Comparison of ENCODE assay signal across 1 cellular context in the genomic region with DNA sequence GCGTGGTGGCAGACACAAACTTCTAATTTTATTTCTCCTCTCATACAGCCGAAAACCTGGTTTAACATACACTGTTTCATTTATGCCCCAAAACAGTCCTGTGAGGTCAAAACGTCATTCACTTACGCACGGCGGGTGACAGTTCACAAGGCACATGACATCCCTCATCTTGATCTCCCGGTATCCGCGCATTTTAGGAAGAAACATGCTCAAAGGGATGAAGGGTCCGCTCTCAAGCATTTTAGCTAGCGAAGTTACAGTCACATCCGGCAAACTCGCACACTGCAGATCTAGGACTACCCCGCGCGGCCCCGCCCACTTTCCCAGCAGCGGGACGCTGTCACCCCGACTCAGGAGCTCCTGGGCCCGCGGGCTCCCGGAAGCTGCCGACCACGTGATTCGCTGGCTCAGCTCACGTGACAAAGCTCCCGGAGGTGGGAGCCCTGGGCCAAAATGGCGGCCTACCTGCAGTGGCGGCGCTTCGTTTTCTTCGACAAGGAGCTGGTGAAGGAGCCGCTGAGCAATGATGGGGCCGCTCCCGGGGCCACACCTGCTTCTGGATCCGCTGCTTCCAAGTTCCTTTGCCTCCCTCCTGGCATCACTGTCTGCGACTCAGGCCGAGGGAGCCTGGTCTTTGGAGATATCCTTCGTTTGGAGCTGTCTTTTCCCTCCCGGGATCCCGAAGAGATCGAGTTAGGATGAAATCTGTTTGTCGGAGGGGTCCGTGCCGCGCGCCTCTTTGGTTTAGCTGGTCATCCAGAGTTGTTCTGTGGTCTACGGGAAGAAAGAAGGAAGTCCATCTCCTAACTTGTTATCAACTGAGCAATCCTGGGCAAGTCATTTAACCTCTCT.
TF ChIP-seq lines count a peak whose summit lies in the region.

A gene (plus strand): TSS at position 448 of the 852 bp plus-strand sequence. CDS start 6 bp downstream, at position 454.

TF ChIP-seq in HepG2, 621 proteins besides CTCF, POLR2A, EP300 and RAD21 (continued from another document and continues in another):
- TF ChIP-seq ZNF10 (CRISPR knock-in tag; IDR thresholded peaks at IDR 0.05; ENCODE audit: borderline replicate concordance, low read depth): no peak
- TF ChIP-seq ZNF598 (CRISPR knock-in tag; IDR thresholded peaks at IDR 0.05; ENCODE audit: borderline replicate concordance): no peak
- TF ChIP-seq, protein P1, sequence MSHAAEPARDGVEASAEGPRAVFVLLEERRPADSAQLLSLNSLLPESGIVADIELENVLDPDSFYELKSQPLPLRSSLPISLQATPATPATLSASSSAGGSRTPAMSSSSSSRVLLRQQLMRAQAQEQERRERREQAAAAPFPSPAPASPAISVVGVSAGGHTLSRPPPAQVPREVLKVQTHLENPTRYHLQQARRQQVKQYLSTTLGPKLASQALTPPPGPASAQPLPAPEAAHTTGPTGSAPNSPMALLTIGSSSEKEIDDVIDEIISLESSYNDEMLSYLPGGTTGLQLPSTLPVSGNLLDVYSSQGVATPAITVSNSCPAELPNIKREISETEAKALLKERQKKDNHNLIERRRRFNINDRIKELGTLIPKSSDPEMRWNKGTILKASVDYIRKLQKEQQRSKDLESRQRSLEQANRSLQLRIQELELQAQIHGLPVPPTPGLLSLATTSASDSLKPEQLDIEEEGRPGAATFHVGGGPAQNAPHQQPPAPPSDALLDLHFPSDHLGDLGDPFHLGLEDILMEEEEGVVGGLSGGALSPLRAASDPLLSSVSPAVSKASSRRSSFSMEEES (CRISPR knock-in tag; IDR thresholded peaks at IDR 0.05): peak; percentile 95
- TF ChIP-seq, protein P2, sequence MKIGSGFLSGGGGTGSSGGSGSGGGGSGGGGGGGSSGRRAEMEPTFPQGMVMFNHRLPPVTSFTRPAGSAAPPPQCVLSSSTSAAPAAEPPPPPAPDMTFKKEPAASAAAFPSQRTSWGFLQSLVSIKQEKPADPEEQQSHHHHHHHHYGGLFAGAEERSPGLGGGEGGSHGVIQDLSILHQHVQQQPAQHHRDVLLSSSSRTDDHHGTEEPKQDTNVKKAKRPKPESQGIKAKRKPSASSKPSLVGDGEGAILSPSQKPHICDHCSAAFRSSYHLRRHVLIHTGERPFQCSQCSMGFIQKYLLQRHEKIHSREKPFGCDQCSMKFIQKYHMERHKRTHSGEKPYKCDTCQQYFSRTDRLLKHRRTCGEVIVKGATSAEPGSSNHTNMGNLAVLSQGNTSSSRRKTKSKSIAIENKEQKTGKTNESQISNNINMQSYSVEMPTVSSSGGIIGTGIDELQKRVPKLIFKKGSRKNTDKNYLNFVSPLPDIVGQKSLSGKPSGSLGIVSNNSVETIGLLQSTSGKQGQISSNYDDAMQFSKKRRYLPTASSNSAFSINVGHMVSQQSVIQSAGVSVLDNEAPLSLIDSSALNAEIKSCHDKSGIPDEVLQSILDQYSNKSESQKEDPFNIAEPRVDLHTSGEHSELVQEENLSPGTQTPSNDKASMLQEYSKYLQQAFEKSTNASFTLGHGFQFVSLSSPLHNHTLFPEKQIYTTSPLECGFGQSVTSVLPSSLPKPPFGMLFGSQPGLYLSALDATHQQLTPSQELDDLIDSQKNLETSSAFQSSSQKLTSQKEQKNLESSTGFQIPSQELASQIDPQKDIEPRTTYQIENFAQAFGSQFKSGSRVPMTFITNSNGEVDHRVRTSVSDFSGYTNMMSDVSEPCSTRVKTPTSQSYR (CRISPR knock-in tag; IDR thresholded peaks at IDR 0.05; ENCODE audit: borderline replicate concordance): 0 out of 2 replicates have a peak, but pooled peaks have one; percentile 29
- TF ChIP-seq, protein P3, sequence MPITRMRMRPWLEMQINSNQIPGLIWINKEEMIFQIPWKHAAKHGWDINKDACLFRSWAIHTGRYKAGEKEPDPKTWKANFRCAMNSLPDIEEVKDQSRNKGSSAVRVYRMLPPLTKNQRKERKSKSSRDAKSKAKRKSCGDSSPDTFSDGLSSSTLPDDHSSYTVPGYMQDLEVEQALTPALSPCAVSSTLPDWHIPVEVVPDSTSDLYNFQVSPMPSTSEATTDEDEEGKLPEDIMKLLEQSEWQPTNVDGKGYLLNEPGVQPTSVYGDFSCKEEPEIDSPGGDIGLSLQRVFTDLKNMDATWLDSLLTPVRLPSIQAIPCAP (CRISPR knock-in tag; IDR thresholded peaks at IDR 0.05; ENCODE audit: low read depth): no peak
- no peak for TF ChIP-seq HMG20A (CRISPR knock-in tag; IDR thresholded peaks at IDR 0.05; ENCODE audit: borderline replicate concordance)
- peak; percentile 70 for TF ChIP-seq NFYB (CRISPR knock-in tag; IDR thresholded peaks at IDR 0.05)
- TF ChIP-seq RBM39 (IDR thresholded peaks at IDR 0.05; ENCODE audit: low read depth, low read length, poor library complexity, severe bottlenecking): no peak
- TF ChIP-seq, protein P4, sequence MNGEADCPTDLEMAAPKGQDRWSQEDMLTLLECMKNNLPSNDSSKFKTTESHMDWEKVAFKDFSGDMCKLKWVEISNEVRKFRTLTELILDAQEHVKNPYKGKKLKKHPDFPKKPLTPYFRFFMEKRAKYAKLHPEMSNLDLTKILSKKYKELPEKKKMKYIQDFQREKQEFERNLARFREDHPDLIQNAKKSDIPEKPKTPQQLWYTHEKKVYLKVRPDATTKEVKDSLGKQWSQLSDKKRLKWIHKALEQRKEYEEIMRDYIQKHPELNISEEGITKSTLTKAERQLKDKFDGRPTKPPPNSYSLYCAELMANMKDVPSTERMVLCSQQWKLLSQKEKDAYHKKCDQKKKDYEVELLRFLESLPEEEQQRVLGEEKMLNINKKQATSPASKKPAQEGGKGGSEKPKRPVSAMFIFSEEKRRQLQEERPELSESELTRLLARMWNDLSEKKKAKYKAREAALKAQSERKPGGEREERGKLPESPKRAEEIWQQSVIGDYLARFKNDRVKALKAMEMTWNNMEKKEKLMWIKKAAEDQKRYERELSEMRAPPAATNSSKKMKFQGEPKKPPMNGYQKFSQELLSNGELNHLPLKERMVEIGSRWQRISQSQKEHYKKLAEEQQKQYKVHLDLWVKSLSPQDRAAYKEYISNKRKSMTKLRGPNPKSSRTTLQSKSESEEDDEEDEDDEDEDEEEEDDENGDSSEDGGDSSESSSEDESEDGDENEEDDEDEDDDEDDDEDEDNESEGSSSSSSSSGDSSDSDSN (CRISPR knock-in tag; IDR thresholded peaks at IDR 0.05): peak; percentile 40; the same call in 1 of the 2 replicates
- no peak for TF ChIP-seq IKZF4 (CRISPR knock-in tag; IDR thresholded peaks at IDR 0.05; ENCODE audit: borderline replicate concordance, low read depth, not compliant biosample characterization)
- TF ChIP-seq, protein P5, sequence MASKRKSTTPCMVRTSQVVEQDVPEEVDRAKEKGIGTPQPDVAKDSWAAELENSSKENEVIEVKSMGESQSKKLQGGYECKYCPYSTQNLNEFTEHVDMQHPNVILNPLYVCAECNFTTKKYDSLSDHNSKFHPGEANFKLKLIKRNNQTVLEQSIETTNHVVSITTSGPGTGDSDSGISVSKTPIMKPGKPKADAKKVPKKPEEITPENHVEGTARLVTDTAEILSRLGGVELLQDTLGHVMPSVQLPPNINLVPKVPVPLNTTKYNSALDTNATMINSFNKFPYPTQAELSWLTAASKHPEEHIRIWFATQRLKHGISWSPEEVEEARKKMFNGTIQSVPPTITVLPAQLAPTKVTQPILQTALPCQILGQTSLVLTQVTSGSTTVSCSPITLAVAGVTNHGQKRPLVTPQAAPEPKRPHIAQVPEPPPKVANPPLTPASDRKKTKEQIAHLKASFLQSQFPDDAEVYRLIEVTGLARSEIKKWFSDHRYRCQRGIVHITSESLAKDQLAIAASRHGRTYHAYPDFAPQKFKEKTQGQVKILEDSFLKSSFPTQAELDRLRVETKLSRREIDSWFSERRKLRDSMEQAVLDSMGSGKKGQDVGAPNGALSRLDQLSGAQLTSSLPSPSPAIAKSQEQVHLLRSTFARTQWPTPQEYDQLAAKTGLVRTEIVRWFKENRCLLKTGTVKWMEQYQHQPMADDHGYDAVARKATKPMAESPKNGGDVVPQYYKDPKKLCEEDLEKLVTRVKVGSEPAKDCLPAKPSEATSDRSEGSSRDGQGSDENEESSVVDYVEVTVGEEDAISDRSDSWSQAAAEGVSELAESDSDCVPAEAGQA (IDR thresholded peaks at IDR 0.05; ENCODE audit: low read depth): peak; percentile 54; the same call in 1 of the 2 replicates
- TF ChIP-seq, protein P5 (CRISPR knock-in tag; IDR thresholded peaks at IDR 0.05; ENCODE audit: borderline replicate concordance): no peak
- TF ChIP-seq RNF2 (conservative IDR thresholded peaks at IDR 0.05; ENCODE audit: low read depth): no peak
- no peak for TF ChIP-seq TBX3 (IDR thresholded peaks at IDR 0.05; ENCODE audit: borderline replicate concordance)
- TF ChIP-seq, protein P6, sequence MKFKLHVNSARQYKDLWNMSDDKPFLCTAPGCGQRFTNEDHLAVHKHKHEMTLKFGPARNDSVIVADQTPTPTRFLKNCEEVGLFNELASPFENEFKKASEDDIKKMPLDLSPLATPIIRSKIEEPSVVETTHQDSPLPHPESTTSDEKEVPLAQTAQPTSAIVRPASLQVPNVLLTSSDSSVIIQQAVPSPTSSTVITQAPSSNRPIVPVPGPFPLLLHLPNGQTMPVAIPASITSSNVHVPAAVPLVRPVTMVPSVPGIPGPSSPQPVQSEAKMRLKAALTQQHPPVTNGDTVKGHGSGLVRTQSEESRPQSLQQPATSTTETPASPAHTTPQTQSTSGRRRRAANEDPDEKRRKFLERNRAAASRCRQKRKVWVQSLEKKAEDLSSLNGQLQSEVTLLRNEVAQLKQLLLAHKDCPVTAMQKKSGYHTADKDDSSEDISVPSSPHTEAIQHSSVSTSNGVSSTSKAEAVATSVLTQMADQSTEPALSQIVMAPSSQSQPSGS (CRISPR knock-in tag; IDR thresholded peaks at IDR 0.05): peak; percentile 78; the same call in 1 of the 2 replicates
- peak; percentile 33; the same call in 1 of the 2 replicates for TF ChIP-seq ISL2 (CRISPR knock-in tag; IDR thresholded peaks at IDR 0.05)
- TF ChIP-seq, protein P7, sequence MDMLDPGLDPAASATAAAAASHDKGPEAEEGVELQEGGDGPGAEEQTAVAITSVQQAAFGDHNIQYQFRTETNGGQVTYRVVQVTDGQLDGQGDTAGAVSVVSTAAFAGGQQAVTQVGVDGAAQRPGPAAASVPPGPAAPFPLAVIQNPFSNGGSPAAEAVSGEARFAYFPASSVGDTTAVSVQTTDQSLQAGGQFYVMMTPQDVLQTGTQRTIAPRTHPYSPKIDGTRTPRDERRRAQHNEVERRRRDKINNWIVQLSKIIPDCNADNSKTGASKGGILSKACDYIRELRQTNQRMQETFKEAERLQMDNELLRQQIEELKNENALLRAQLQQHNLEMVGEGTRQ (IDR thresholded peaks at IDR 0.05; ENCODE audit: low read depth, low read length): peak; percentile 98
- TF ChIP-seq, protein P7 (CRISPR knock-in tag; IDR thresholded peaks at IDR 0.05; ENCODE audit: borderline replicate concordance): peak; percentile 99; the same call in 1 of the 2 replicates
- peak; percentile 29; the same call in 1 of the 2 replicates for TF ChIP-seq RARA (CRISPR knock-in tag; IDR thresholded peaks at IDR 0.05)
- TF ChIP-seq TCF7 (IDR thresholded peaks at IDR 0.05; ENCODE audit: low read depth): no peak
- no peak for TF ChIP-seq PRPF4 (IDR thresholded peaks at IDR 0.05; ENCODE audit: low read depth, low read length, poor library complexity, severe bottlenecking)
- TF ChIP-seq REXO4 (CRISPR knock-in tag; IDR thresholded peaks at IDR 0.05; ENCODE audit: borderline replicate concordance): no peak
- TF ChIP-seq JUN (CRISPR knock-in tag; IDR thresholded peaks at IDR 0.05): no peak
- no peak for TF ChIP-seq KLF13 (CRISPR knock-in tag; IDR thresholded peaks at IDR 0.05)
- peak; percentile 99 for TF ChIP-seq PHF20 (CRISPR knock-in tag; IDR thresholded peaks at IDR 0.05)
- TF ChIP-seq, protein P8, sequence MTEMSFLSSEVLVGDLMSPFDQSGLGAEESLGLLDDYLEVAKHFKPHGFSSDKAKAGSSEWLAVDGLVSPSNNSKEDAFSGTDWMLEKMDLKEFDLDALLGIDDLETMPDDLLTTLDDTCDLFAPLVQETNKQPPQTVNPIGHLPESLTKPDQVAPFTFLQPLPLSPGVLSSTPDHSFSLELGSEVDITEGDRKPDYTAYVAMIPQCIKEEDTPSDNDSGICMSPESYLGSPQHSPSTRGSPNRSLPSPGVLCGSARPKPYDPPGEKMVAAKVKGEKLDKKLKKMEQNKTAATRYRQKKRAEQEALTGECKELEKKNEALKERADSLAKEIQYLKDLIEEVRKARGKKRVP (CRISPR knock-in tag; IDR thresholded peaks at IDR 0.05): 0 out of 4 replicates have a peak, but pooled peaks of 1 of the 2 experiments have one; percentile 12
- no peak for TF ChIP-seq ZNF382 (CRISPR knock-in tag; IDR thresholded peaks at IDR 0.05; ENCODE audit: borderline replicate concordance)
- no peak for TF ChIP-seq ZNF256 (CRISPR knock-in tag; conservative IDR thresholded peaks at IDR 0.05)
- TF ChIP-seq ZNF569 (CRISPR knock-in tag; IDR thresholded peaks at IDR 0.05; ENCODE audit: borderline replicate concordance): no peak
- TF ChIP-seq THYN1 (CRISPR knock-in tag; IDR thresholded peaks at IDR 0.05; ENCODE audit: borderline replicate concordance, low read depth): no peak
- TF ChIP-seq CBFB (CRISPR knock-in tag; IDR thresholded peaks at IDR 0.05): peak; percentile 82; the same call in 1 of the 2 replicates
- peak; percentile 82; the same call in 1 of the 2 replicates for TF ChIP-seq ZNF614 (CRISPR knock-in tag; IDR thresholded peaks at IDR 0.05; ENCODE audit: borderline replicate concordance)
